Comparison of ENCODE assay signal across 23 cellular contexts in genomic region chr2:193542762-193543161, GRCh38.
DNase-seq lines count a peak whose midpoint lies in the region; ATAC-seq, FAIRE-seq and TF ChIP-seq lines count a peak whose summit lies in the region.
"Had no signal": no experiment of that assay in that cellular context is flagged by ENCODE, and none has a peak within 500 bp of the region (broad histone marks: within the 10 kb centered on the region; RNA-seq: fewer than 3 reads in every experiment).

No MANE protein-coding gene starts in this region.

- no peaks in the 10 kb centered on the region for H3K79me2 ChIP-seq in K562 (ENCODE audit: control insufficient read depth, insufficient read depth, low read length)

- no peaks in the 10 kb centered on the region for H4K20me1 ChIP-seq in K562 (replicated peaks; ENCODE audit: control insufficient read depth, insufficient read depth, low read length)

- ATAC-seq in HG03159 (IDR thresholded peaks at IDR 0.05; ENCODE audit: unreplicated experiment): peak; percentile 44
- no peak for ATAC-seq in K562
- no peak for ATAC-seq in stimulated activated effector memory CD8-positive, alpha-beta T cell treated with anti-CD3 and anti-CD28 coated beads, Interleukin-12 subunit alpha, Interleukin-12 subunit beta, amount 100 ng/mL, for 72 hours
- ATAC-seq: body of pancreas; naive thymus-derived CD4-positive, alpha-beta T cell; T-helper 17 cell had no signal

- H3K9me1 ChIP-seq in K562 (ENCODE audit: control insufficient read depth, insufficient read depth, low read length): no peaks in the 10 kb centered on the region

- DNase-seq in NCI-H82 (lab: John Stamatoyannopoulos, UW): peak; percentile 24
- no peak for DNase-seq in NCI-H82 treated with DMSO at 0.1 percent for 48 hours (lab: John Stamatoyannopoulos, UW; ENCODE audit: unreplicated experiment)
- DNase-seq in NCI-H2171 treated with DMSO at 0.1 percent for 48 hours (lab: John Stamatoyannopoulos, UW): peak; percentile 99
- no peak for DNase-seq in K562 (ENCODE audit: extremely low read depth in 1 of 4, low spot score in 3 of 4)
- DNase-seq in stimulated activated effector memory CD8-positive, alpha-beta T cell treated with anti-CD3 and anti-CD28 coated beads, Interleukin-12 subunit alpha, Interleukin-12 subunit beta, amount 100 ng/mL, for 72 hours (ENCODE audit: low spot score in 2 of 2): no peak
- DNase-seq in amniotic stem cell (lab: John Stamatoyannopoulos, UW): no peak
- DNase-seq in putamen (ENCODE audit: low spot score): no peak
- DNase-seq: activated CD4-positive, alpha-beta T cell treated with anti-CD3 and anti-CD28 coated beads, Interleukin-2, amount 50 U/mL, for 48 hours; activated T-cell treated with anti-CD3 and anti-CD28 coated beads, Interleukin-2, amount 50 U/mL, for 1 hour; body of pancreas; colonic mucosa; foreskin fibroblast; naive thymus-derived CD4-positive, alpha-beta T cell; NCI-H226; ovary; SIG-M5; stimulated activated CD4-positive, alpha-beta T cell treated with anti-CD3 and anti-CD28 coated beads, Interleukin-2, amount 100 ng/mL, for 24 hours; stomach; T-helper 17 cell; upper lobe of left lung had no signal

- TF ChIP-seq CTCF in K562 (IDR thresholded peaks at IDR 0.05 in 2 of 3, conservative IDR thresholded peaks at IDR 0.05 in 1 of 3; ENCODE audit: insufficient read depth in 2 of 3, low read depth in 1 of 3, low read length in 3 of 3): no peak

- no peaks in the 10 kb centered on the region for H3K4me1 ChIP-seq in K562 (replicated peaks in 1 of 2; ENCODE audit: control insufficient read depth in 2 of 2, insufficient read depth in 2 of 2, low read length in 2 of 2)
- H3K4me1 ChIP-seq: body of pancreas, colonic mucosa, stomach, upper lobe of left lung had no signal

- intact Hi-C loops in K562 (cut with micrococcal nuclease): no loop called here

- CTCF ChIA-PET in K562 (lab: Yijun Ruan, JAX; ENCODE audit: low intra/inter-chr PET ratio): no interaction called here

- 20% methylated on average over 1 of the region's 3 CpGs for WGBS in K562 (ENCODE audit: insufficient coverage, low coverage, missing lambda C conversion rate)

- H3K4me1 Mint-ChIP-seq in stimulated activated effector memory CD8-positive, alpha-beta T cell treated with anti-CD3 and anti-CD28 coated beads, Interleukin-12 subunit alpha, Interleukin-12 subunit beta, amount 100 ng/mL, for 72 hours: no peaks in the 10 kb centered on the region
- H3K4me1 Mint-ChIP-seq: activated naive CD4-positive, alpha-beta T cell treated with anti-CD3 and anti-CD28 coated beads, Interleukin-2, amount 50 U/mL, for 24 hours; naive thymus-derived CD4-positive, alpha-beta T cell; T-helper 17 cell had no signal

- peaks cover 8% of the 10 kb centered on the region for H3K9me3 Mint-ChIP-seq in stimulated activated effector memory CD8-positive, alpha-beta T cell treated with anti-CD3 and anti-CD28 coated beads, Interleukin-12 subunit alpha, Interleukin-12 subunit beta, amount 100 ng/mL, for 72 hours

- no peak overlapping the region for H3K27ac ChIP-seq in K562 (ENCODE audit: extremely low read depth, low read depth, low read length)
- H3K27ac ChIP-seq: body of pancreas, colonic mucosa, ovary, stomach, upper lobe of left lung had no signal

- in situ Hi-C loops in K562 (cut with MboI): no loop called here

- no peak overlapping the region for H3K4me2 ChIP-seq in K562 (ENCODE audit: insufficient read depth, low read length)

- no peak overlapping the region for H2AFZ ChIP-seq in K562 (ENCODE audit: low read depth, low read length)

- no peak for TF ChIP-seq RAD21 in K562 (CRISPR knock-in tag; conservative IDR thresholded peaks at IDR 0.05 in 1 of 2, IDR thresholded peaks at IDR 0.05 in 1 of 2)

- no peaks in the 10 kb centered on the region for H3K36me3 ChIP-seq in K562 (ENCODE audit: control insufficient read depth, insufficient read depth, low read length)
- H3K36me3 ChIP-seq: colonic mucosa, ovary, stomach, upper lobe of left lung had no signal

- no peak for FAIRE-seq in K562 (lab: Jason Lieb, UNC)
- FAIRE-seq: endothelial cell of umbilical vein had no signal

- no peaks in the 10 kb centered on the region for H3K27me3 ChIP-seq in K562 (ENCODE audit: control insufficient read depth in 2 of 2, insufficient read depth in 2 of 2, low read length in 2 of 2)
- H3K27me3 ChIP-seq: body of pancreas, colonic mucosa, ovary, stomach, upper lobe of left lung had no signal

- TF ChIP-seq EP300 in K562 (IDR thresholded peaks at IDR 0.05; ENCODE audit: low read length): no peak

- no peak for TF ChIP-seq POLR2A in K562 (conservative IDR thresholded peaks at IDR 0.05)

- H3K27ac Mint-ChIP-seq in stimulated activated effector memory CD8-positive, alpha-beta T cell treated with anti-CD3 and anti-CD28 coated beads, Interleukin-12 subunit alpha, Interleukin-12 subunit beta, amount 100 ng/mL, for 72 hours: no peak overlapping the region
- H3K27ac Mint-ChIP-seq: activated naive CD4-positive, alpha-beta T cell treated with anti-CD3 and anti-CD28 coated beads, Interleukin-2, amount 50 U/mL, for 24 hours; naive thymus-derived CD4-positive, alpha-beta T cell; T-helper 17 cell had no signal

- no peaks in the 10 kb centered on the region for H3K36me3 Mint-ChIP-seq in stimulated activated effector memory CD8-positive, alpha-beta T cell treated with anti-CD3 and anti-CD28 coated beads, Interleukin-12 subunit alpha, Interleukin-12 subunit beta, amount 100 ng/mL, for 72 hours
- H3K36me3 Mint-ChIP-seq: activated naive CD4-positive, alpha-beta T cell treated with anti-CD3 and anti-CD28 coated beads, Interleukin-2, amount 50 U/mL, for 24 hours; naive thymus-derived CD4-positive, alpha-beta T cell had no signal

- H3K4me3 Mint-ChIP-seq in stimulated activated effector memory CD8-positive, alpha-beta T cell treated with anti-CD3 and anti-CD28 coated beads, Interleukin-12 subunit alpha, Interleukin-12 subunit beta, amount 100 ng/mL, for 72 hours: no peak overlapping the region
- H3K4me3 Mint-ChIP-seq: activated naive CD4-positive, alpha-beta T cell treated with anti-CD3 and anti-CD28 coated beads, Interleukin-2, amount 50 U/mL, for 24 hours; naive thymus-derived CD4-positive, alpha-beta T cell; T-helper 17 cell had no signal

- POLR2A ChIA-PET in K562 (lab: Yijun Ruan, JAX): no interaction called here

- H3K4me3 ChIP-seq in K562: no peak overlapping the region
- H3K4me3 ChIP-seq: body of pancreas, colonic mucosa, ovary, stomach, upper lobe of left lung had no signal

- no peak overlapping the region for H3K9ac ChIP-seq in K562 (ENCODE audit: insufficient read depth in 1 of 2, low read depth in 2 of 2, low read length in 2 of 2)

- BruUV-seq in K562 (replicated peaks; lab: Mats Ljungman, UMichigan): no TSS peak

- no peaks in the 10 kb centered on the region for H3K9me3 ChIP-seq in K562 (replicated peaks; ENCODE audit: control insufficient read depth, insufficient read depth, low read depth, low read length)
- H3K9me3 ChIP-seq: colonic mucosa, ovary, upper lobe of left lung had no signal

TF ChIP-seq in K562, 482 proteins besides CTCF, POLR2A, EP300 and RAD21:
- TF ChIP-seq NFIC (IDR thresholded peaks at IDR 0.05): peak; percentile 15; the same call in 1 of the 2 replicates
- TF ChIP-seq ZNF324 (CRISPR knock-in tag; IDR thresholded peaks at IDR 0.05): no peak

Comparison
In these comparisons a context has a peak if more than half of its experiments do, and no peak if none do; other contexts are left out.
1. DNase-seq: peak in NCI-H82 (single experiment) and NCI-H2171 treated with DMSO at 0.1 percent for 48 hours (single experiment); none in NCI-H82 treated with DMSO at 0.1 percent for 48 hours (single experiment), K562 (0 of 4), stimulated activated effector memory CD8-positive, alpha-beta T cell treated with anti-CD3 and anti-CD28 coated beads, Interleukin-12 subunit alpha, Interleukin-12 subunit beta, amount 100 ng/mL, for 72 hours (0 of 2), amniotic stem cell (single experiment) and putamen (single experiment).